ENCODE assay signal across 14 cellular contexts in the genomic region with DNA sequence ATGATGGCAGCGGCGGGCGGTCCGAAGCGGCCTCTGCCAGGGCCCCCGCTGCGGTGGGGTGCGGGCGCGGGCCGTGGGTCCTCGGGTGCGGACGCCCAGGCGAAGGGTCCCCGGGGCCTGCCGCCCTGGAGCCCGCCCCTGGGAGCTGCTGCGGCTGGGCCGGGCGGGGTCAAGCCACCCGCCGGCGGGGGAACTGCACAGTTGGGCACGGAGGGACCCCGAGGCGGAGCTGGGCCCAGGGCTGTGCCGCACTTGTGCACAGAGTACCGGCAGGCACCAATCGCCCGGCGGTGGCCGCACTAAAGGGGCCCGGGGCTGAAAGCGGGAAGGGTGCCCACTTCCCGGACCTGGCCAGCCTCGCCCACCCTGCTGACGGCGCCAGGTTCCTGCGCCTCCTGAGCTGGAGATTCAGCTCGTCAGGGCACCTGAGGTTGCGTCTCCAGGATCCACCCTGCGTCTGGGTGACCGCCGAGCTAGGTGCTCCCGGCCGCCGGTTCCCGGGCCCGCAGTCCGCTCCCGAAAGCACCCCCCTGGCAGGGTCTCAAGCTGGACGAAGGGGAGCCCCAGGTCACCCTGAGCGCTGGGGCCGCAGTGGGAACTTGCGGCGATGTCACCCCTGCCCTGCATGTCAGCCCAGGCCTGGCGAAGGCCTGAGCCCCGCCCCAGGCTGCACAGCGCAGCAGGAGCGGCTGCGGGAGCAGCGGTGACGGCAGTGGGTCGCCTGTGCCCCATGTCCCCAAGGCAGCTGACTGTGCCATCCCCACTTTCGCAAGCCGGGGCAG. TPM values are rescaled to one million over a fixed set of nuclear protein-coding genes. Genes with fewer than 3 reads are reported as not detected.
DNase-seq lines count a peak whose midpoint lies in the region; ATAC-seq and TF ChIP-seq lines count a peak whose summit lies in the region.
"Had no signal": no experiment of that assay in that cellular context is flagged by ENCODE, and none has a peak within 500 bp of the region (broad histone marks: within the 10 kb centered on the region; RNA-seq: fewer than 3 reads in every experiment).

No MANE protein-coding gene starts in this region.

- H3K4me1 ChIP-seq in stomach, result peaks cover 0 to 18% (median 8%) of the 10 kb centered on the region in 4 donors

- no peaks in the 10 kb centered on the region for H3K9me3 ChIP-seq in stomach
- H3K9me3 ChIP-seq: BLaER1 treated with 17β-estradiol and CSF1 and Interleukin-3, amounts not matched to agents 10 nM and 100 nM had no signal

- intact Hi-C loops in Right ventricle myocardium superior (cut with DNase I), result loop anchor here (5.0 kb wide), 1 partner anchor 297 kb away; no protein-coding TSS in a partner anchor
- intact Hi-C loops in left ventricle myocardium superior (cut with micrococcal nuclease), result no loop called here
- intact Hi-C loops in stomach (cut with DNase I; ENCODE audit: low total_unique reads), result loop anchor here (5.0 to 10.0 kb wide), 2 partner anchors 170 to 292 kb away; no protein-coding TSS in a partner anchor
- intact Hi-C loops in left colon (cut with DNase I, micrococcal nuclease), result loop anchor here (5.0 kb wide), 2 partner anchors 292 to 302 kb away; no protein-coding TSS in a partner anchor

- H3K4me3 ChIP-seq in coronary artery, result no peak overlapping the region
- peak overlapping the region in 3 of 4 donors; percentile 2 to 16 (median 4) for H3K4me3 ChIP-seq in stomach
- H3K4me3 ChIP-seq: BLaER1 treated with 17β-estradiol and CSF1 and Interleukin-3, amounts not matched to agents 10 nM and 100 nM had no signal

- no peaks in the 10 kb centered on the region for H3K36me3 ChIP-seq in stomach
- H3K36me3 ChIP-seq: BLaER1 treated with 17β-estradiol and CSF1 and Interleukin-3, amounts not matched to agents 10 nM and 100 nM had no signal

- ATAC-seq in Right ventricle myocardium superior (ENCODE audit: poor library complexity), result peak; percentile 39
- no peak for ATAC-seq in left ventricle myocardium superior
- ATAC-seq in left lobe of liver, result peak; percentile 17
- no peak for ATAC-seq in left colon

- TF ChIP-seq CTCF in coronary artery (IDR thresholded peaks at IDR 0.05) (no peak), stomach (IDR thresholded peaks at IDR 0.05) (no peak)

- peaks cover 0 to 39% (median 20%) of the 10 kb centered on the region in 3 donors for H3K27me3 ChIP-seq in stomach
- H3K27me3 ChIP-seq: BLaER1 treated with 17β-estradiol and CSF1 and Interleukin-3, amounts not matched to agents 10 nM and 100 nM had no signal

- WGBS in stomach, 5 donors, result 28 to 47% (median 41%) methylated on average over 16 to 67 of the region's 67 CpGs

- TF ChIP-seq POLR2A in stomach (IDR thresholded peaks at IDR 0.05), result no peak

- DNase-seq in Right ventricle myocardium superior (no peak), left ventricle myocardium superior (no peak), coronary artery (ENCODE audit: low spot score) (peak; percentile 65), left lobe of liver (ENCODE audit: low spot score) (peak; percentile 42), stomach (no peak), DMS153 treated with DMSO at 0.1 percent for 48 hours (lab: John Stamatoyannopoulos, UW; ENCODE audit: unreplicated experiment) (no peak), left colon (no peak), Kasumi-1 (lab: John Stamatoyannopoulos, UW) (no peak)
- DNase-seq: DND-41, NCI-H1105, NCI-H1694, NCI-H2227 treated with DMSO at 0.1 percent for 48 hours, NCI-H524 had no signal

- H3K27ac ChIP-seq in coronary artery (no peak overlapping the region), stomach (no peak overlapping the region)
- H3K27ac ChIP-seq: BLaER1 treated with 17β-estradiol and CSF1 and Interleukin-3, amounts not matched to agents 10 nM and 100 nM had no signal

- TF ChIP-seq EP300 in stomach (IDR thresholded peaks at IDR 0.05), result no peak

RNA-seq across cellular contexts. Expression of gene ETV3, which starts 56.7 kb away (rescaled TPM):
- 16.4 TPM for total RNA-seq in Right ventricle myocardium superior
- 16.8 TPM for total RNA-seq in left ventricle myocardium superior
- 6.0 TPM for total RNA-seq in left lobe of liver
- 10 to 100 TPM in 4 of 5 donors, 1 to 10 TPM in 1; 3.8 to 30.8 (median 18.7) TPM for total RNA-seq in stomach
- polyA plus RNA-seq in stomach, result 1 to 10 TPM; 5.9 to 6.6 (median 6.5) TPM
- total RNA-seq in left colon, result 10 to 100 TPM; 27.9 to 32.5 TPM

Comparison
In these comparisons a context has a peak if more than half of its experiments do, and no peak if none do; other contexts are left out.
1. ATAC-seq: peak in Right ventricle myocardium superior (single experiment) and left lobe of liver (single experiment); none in left ventricle myocardium superior (single experiment) and left colon (single experiment).
2. DNase-seq: peak in coronary artery (single experiment) and left lobe of liver (single experiment); none in Right ventricle myocardium superior (single experiment), left ventricle myocardium superior (single experiment), stomach (single experiment), DMS153 treated with DMSO at 0.1 percent for 48 hours (single experiment), left colon (0 of 2) and Kasumi-1 (0 of 2).